1 cellular context compared by ENCODE assay signal in genomic region chr2:73386894-73387636, GRCh38.
TF ChIP-seq lines count a peak whose summit lies in the region.

No MANE protein-coding gene starts in this region.

TF ChIP-seq in H1, 55 proteins besides CTCF, POLR2A, EP300 and RAD21 (continued from another document):
- TF ChIP-seq CHD7 (IDR thresholded peaks at IDR 0.05; ENCODE audit: insufficient replicate concordance, low read length) (no peak), POU5F1 (IDR thresholded peaks at IDR 0.05; ENCODE audit: low read depth, low read length) (no peak), KDM5A (IDR thresholded peaks at IDR 0.05; ENCODE audit: low read length) (no peak), GTF2F1 (IDR thresholded peaks at IDR 0.05; ENCODE audit: borderline replicate concordance, low read depth, low read length) (no peak), BACH1 (IDR thresholded peaks at IDR 0.05; ENCODE audit: low read length) (no peak), CHD1 (IDR thresholded peaks at IDR 0.05; ENCODE audit: low read depth, low read length) (no peak), ATF2 (IDR thresholded peaks at IDR 0.05; ENCODE audit: low read length) (no peak), EGR1 (IDR thresholded peaks at IDR 0.05; ENCODE audit: borderline replicate concordance, low read depth, low read length) (no peak), CREB1 (IDR thresholded peaks at IDR 0.05) (no peak), KDM4A (IDR thresholded peaks at IDR 0.05; ENCODE audit: low read depth, low read length, severe bottlenecking) (no peak), E2F6 (IDR thresholded peaks at IDR 0.05) (no peak), TAF7 (optimal IDR thresholded peaks at IDR 0.05; ENCODE audit: borderline replicate concordance, low read depth, low read length) (no peak), JUN (IDR thresholded peaks at IDR 0.05; ENCODE audit: low read depth, low read length) (no peak), NANOG (IDR thresholded peaks at IDR 0.05; ENCODE audit: insufficient read depth, low read depth, low read length, poor library complexity, severe bottlenecking) (no peak)
